Comparison of ENCODE assay signal across 18 cellular contexts in the genomic region with DNA sequence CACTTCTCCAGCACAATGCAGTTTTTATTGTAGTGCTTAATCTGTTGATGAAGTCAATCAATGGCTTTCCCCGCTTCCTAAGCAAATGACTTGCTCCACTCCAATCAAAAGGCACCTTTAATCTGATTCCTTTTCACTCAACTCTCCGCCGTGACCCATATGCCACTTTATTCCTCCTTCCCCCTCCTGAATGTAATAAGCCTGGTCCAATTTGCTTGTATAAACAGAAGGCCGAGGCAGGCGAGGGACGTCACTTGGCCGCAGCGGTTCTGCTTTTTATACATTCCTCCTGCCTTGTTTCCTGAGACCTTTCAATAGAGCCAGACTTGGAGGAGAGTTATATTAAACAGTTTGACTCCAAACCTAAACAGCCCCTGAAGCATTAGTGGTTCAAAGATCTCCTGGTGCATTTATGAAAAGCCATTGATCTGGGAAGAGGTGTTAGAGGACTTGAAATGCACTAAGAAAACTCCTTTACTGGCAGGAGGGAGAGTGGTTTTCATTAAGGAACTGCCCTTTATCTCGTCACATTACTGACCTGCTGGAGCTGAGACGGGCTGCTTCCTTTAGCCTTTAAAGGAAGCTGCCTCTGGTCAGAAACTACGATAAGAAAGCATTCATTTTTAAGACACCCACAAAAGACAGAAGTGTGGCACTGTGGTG.
DNase-seq lines count a peak whose midpoint lies in the region; TF ChIP-seq lines count a peak whose summit lies in the region.
"Had no signal": no experiment of that assay in that cellular context is flagged by ENCODE, and none has a peak within 500 bp of the region (broad histone marks: within the 10 kb centered on the region; RNA-seq: fewer than 3 reads in every experiment).

No MANE protein-coding gene starts in this region.

- DNase-seq in NCI-H82 treated with DMSO at 0.1 percent for 48 hours (lab: John Stamatoyannopoulos, UW; ENCODE audit: unreplicated experiment) (peak; percentile 94), coronary artery (ENCODE audit: low spot score) (no peak), NCI-H146 (lab: John Stamatoyannopoulos, UW) (no peak), ovary (no peak), RWPE1 (ENCODE audit: low spot score) (no peak)
- no peak for DNase-seq in effector memory CD4-positive, alpha-beta T cell
- DNase-seq: activated CD4-positive, alpha-beta T cell treated with anti-CD3 and anti-CD28 coated beads for 48 hours; activated naive CD4-positive, alpha-beta T cell treated with Interleukin-2 at 50 U/mL for 16 hours; body of pancreas; H7; natural killer cell; NCI-H1436 treated with DMSO at 0.1 percent for 48 hours; NCI-H345; stimulated activated CD4-positive, alpha-beta T cell treated with anti-CD3 and anti-CD28 coated beads, Interleukin-1b, Interleukin-23, amount 100 ng/mL, for 48 hours; T-helper 9 cell had no signal

- POLR2A ChIA-PET in RWPE1 (lab: Yijun Ruan, JAX; ENCODE audit: low non-redundant PET) = no interaction called here

- H3K27me3 ChIP-seq in stomach smooth muscle (ENCODE audit: control insufficient read depth in 1 of 2, insufficient read depth in 2 of 2, low read length in 2 of 2) = no peaks in the 10 kb centered on the region
- no peaks in the 10 kb centered on the region for H3K27me3 ChIP-seq in effector memory CD4-positive, alpha-beta T cell (replicated peaks; ENCODE audit: control insufficient read depth, insufficient read depth, low read length, poor library complexity, severe bottlenecking)
- no peaks in the 10 kb centered on the region for H3K27me3 ChIP-seq in ovary
- H3K27me3 ChIP-seq: body of pancreas, right atrium auricular region had no signal

- CTCF ChIA-PET in RWPE1 (lab: Yijun Ruan, JAX) = interaction anchor here (0.7 kb wide), 1 partner anchor 141 kb away, joined by 3 read pairs; no protein-coding TSS in a partner anchor

- TF ChIP-seq CTCF in coronary artery (IDR thresholded peaks at IDR 0.05) (no peak), ovary (IDR thresholded peaks at IDR 0.05) (no peak), RWPE1 (conservative IDR thresholded peaks at IDR 0.05; ENCODE audit: low read depth) (no peak)

- H3K27ac ChIP-seq in coronary artery (peak overlapping the region; percentile 69 to 80), mesodermal cell (ENCODE audit: low read depth, low read length, severe bottlenecking) (peak overlapping the region; percentile 81), stomach smooth muscle (ENCODE audit: low read length) (peak overlapping the region; percentile 13), ovary (no peak overlapping the region), RWPE1 (no peak overlapping the region)
- no peak overlapping the region for H3K27ac ChIP-seq in effector memory CD4-positive, alpha-beta T cell (ENCODE audit: insufficient read depth, low read length, poor library complexity, severe bottlenecking)
- H3K27ac ChIP-seq: body of pancreas, right atrium auricular region had no signal

- WGBS in mesodermal cell (ENCODE audit: insufficient coverage in 2 of 2), 2 experiments = 80 to 81% methylated on average over 3 to 4 of the region's 11 CpGs
- WGBS in ovary, 3 donors = 41 to 62% (median 43%) methylated on average over 11 of the region's 11 CpGs

- TF ChIP-seq POLR2A in ovary (IDR thresholded peaks at IDR 0.05) = no peak

- H3K9ac ChIP-seq in stomach smooth muscle (ENCODE audit: low read length in 2 of 2) = no peak overlapping the region

- H3K36me3 ChIP-seq in mesodermal cell (ENCODE audit: control insufficient read depth, insufficient read depth, low read length) = no peaks in the 10 kb centered on the region
- H3K36me3 ChIP-seq in stomach smooth muscle (ENCODE audit: control insufficient read depth in 2 of 2, insufficient read depth in 2 of 2, low read length in 2 of 2) = no peaks in the 10 kb centered on the region
- no peaks in the 10 kb centered on the region for H3K36me3 ChIP-seq in effector memory CD4-positive, alpha-beta T cell (ENCODE audit: control insufficient read depth, insufficient read depth, low read length)
- no peaks in the 10 kb centered on the region for H3K36me3 ChIP-seq in ovary
- H3K36me3 ChIP-seq: right atrium auricular region had no signal

- intact Hi-C loops in ovary (cut with DNase I) = no loop called here

- H3K4me1 ChIP-seq in mesodermal cell (ENCODE audit: control insufficient read depth, insufficient read depth, low read length, poor library complexity, severe bottlenecking) = peaks cover 21% of the 10 kb centered on the region
- H3K4me1 ChIP-seq in stomach smooth muscle (ENCODE audit: control insufficient read depth, insufficient read depth, low read length) = peaks cover 22% of the 10 kb centered on the region
- H3K4me1 ChIP-seq in effector memory CD4-positive, alpha-beta T cell (ENCODE audit: control insufficient read depth, insufficient read depth, low read length, poor library complexity, severe bottlenecking) = no peaks in the 10 kb centered on the region
- no peaks in the 10 kb centered on the region for H3K4me1 ChIP-seq in ovary (ENCODE audit: insufficient read depth)
- H3K4me1 ChIP-seq: body of pancreas had no signal

- H3K9me3 ChIP-seq in mesodermal cell (ENCODE audit: control insufficient read depth, low read length) (no peaks in the 10 kb centered on the region), stomach smooth muscle (ENCODE audit: control insufficient read depth in 2 of 2, low read length in 2 of 2) (no peaks in the 10 kb centered on the region), ovary (no peaks in the 10 kb centered on the region)
- H3K9me3 ChIP-seq in effector memory CD4-positive, alpha-beta T cell (ENCODE audit: control insufficient read depth, low read length) = no peaks in the 10 kb centered on the region
- H3K9me3 ChIP-seq: body of pancreas, right atrium auricular region had no signal

- no peak for TF ChIP-seq EP300 in ovary (IDR thresholded peaks at IDR 0.05)

- H3K4me3 ChIP-seq in coronary artery (no peak overlapping the region), mesodermal cell (ENCODE audit: extremely low read depth, insufficient read depth, low read length, poor library complexity, severe bottlenecking) (no peak overlapping the region), stomach smooth muscle (ENCODE audit: low read length in 2 of 2) (peak overlapping the region; percentile 5 to 54), ovary (no peak overlapping the region)
- no peak overlapping the region for H3K4me3 ChIP-seq in effector memory CD4-positive, alpha-beta T cell (ENCODE audit: insufficient read depth, low read depth, low read length, poor library complexity, severe bottlenecking)
- H3K4me3 ChIP-seq: body of pancreas, right atrium auricular region had no signal

Comparison
In these comparisons a context has a peak if more than half of its experiments do, and no peak if none do; other contexts are left out.
1. H3K27ac ChIP-seq: peak in coronary artery (2 of 2), mesodermal cell (single experiment) and stomach smooth muscle (single experiment); none in effector memory CD4-positive, alpha-beta T cell (single experiment), ovary (0 of 2) and RWPE1 (single experiment).
2. H3K4me3 ChIP-seq: peak in stomach smooth muscle (2 of 2); none in coronary artery (single experiment), mesodermal cell (single experiment), effector memory CD4-positive, alpha-beta T cell (single experiment) and ovary (single experiment).